Comparison of ENCODE assay signal across 14 cellular contexts in the genomic region with DNA sequence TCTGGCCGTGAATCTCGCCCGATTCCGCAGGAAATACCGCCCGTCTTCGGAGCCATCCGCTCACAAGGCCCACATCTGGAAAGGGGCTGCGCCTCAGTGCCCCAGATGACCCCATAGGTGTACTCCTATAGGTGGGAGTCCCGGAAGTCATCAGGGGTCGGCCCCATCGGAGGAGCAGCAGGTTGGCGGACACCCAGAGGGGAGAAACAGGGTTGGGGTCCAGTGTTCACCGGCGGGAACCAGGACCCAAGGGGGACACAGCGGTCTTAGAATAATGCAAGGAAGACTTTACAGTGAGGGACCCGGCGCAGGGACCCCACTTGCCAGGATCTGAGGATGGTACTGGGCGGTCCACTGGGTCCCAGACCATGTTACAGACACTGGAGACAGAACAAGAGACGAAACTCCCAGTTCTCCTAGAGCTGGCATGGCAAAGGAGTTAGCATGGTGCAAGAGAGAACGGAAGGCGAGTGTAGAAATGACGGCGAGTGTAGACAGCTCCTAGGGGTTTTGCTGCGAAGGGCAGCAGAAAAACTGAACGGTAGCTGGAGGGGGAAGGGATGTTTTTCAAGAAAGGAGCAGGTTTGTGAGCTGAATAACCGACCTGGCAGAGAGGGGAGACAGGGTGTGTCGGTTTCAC. TPM values are rescaled to one million over a fixed set of nuclear protein-coding genes. Genes with fewer than 3 reads are reported as not detected.
A peak's percentile ranks its signal among the peaks of the same experiment; 100 is the strongest.
DNase-seq lines count a peak whose midpoint lies in the region; ATAC-seq and TF ChIP-seq lines count a peak whose summit lies in the region.
"Had no signal": no experiment of that assay in that cellular context is flagged by ENCODE, and none has a peak within 500 bp of the region (broad histone marks: within the 10 kb centered on the region; RNA-seq: fewer than 3 reads in every experiment).

No MANE protein-coding gene starts in this region.

- intact Hi-C loops in activated CD8-positive, alpha-beta T cell treated with anti-CD3 and anti-CD28 coated beads for 36 hours (cut with micrococcal nuclease) = no loop called here
- intact Hi-C loops in naive thymus-derived CD4-positive, alpha-beta T cell (cut with micrococcal nuclease) = loop anchor here in 1 of 2 donors (2.0 kb wide), 1 partner anchor 42 kb away; no protein-coding TSS in a partner anchor

- CTCF ChIA-PET in activated CD8-positive, alpha-beta T cell treated with anti-CD3 and anti-CD28 coated beads for 36 hours (lab: Charles Lee) = interaction anchor here (1.0 to 4.6 kb wide), 4 partner anchors 12 to 59 kb away, joined by 3 to 29 read pairs (median 7); partner anchors contain the start of genes ODAD3 and PRKCSH
- CTCF ChIA-PET in activated CD8-positive, alpha-beta T cell treated with anti-CD3 and anti-CD28 coated beads, Interleukin-2, amount 10 ng/mL, durations not matched to agents 7 days and 5 days (lab: Charles Lee) = interaction anchor here (0.8 to 2.3 kb wide), 2 partner anchors 42 to 180 kb away, joined by 3 to 9 read pairs; no protein-coding TSS in a partner anchor
- CTCF ChIA-PET in naive thymus-derived CD4-positive, alpha-beta T cell (lab: Charles Lee) = no interaction called here

- H3K4me1 ChIP-seq in Karpas-422 (ENCODE audit: low read length) (peaks cover 26% of the 10 kb centered on the region), MM.1S (ENCODE audit: low read length) (no peaks in the 10 kb centered on the region; the same call in 1 of the 2 replicates)
- peaks cover 14 to 40% of the 10 kb centered on the region in 2 donors for H3K4me1 ChIP-seq in naive thymus-derived CD4-positive, alpha-beta T cell (ENCODE audit: control insufficient read depth in 2 of 2, insufficient read depth in 2 of 2, low read length in 2 of 2)

- ATAC-seq in activated CD8-positive, alpha-beta T cell treated with anti-CD3 and anti-CD28 coated beads for 36 hours = no peak
- no peak for ATAC-seq in activated CD8-positive, alpha-beta T cell treated with anti-CD3 and anti-CD28 coated beads, Interleukin-2, amount 10 ng/mL, durations not matched to agents 7 days and 5 days
- ATAC-seq in naive thymus-derived CD4-positive, alpha-beta T cell = no peak
- no peak for ATAC-seq in HG02981 (IDR thresholded peaks at IDR 0.05; ENCODE audit: unreplicated experiment)

- H3K9me3 ChIP-seq in Karpas-422 (ENCODE audit: low read length) = no peaks in the 10 kb centered on the region
- no peaks in the 10 kb centered on the region for H3K9me3 ChIP-seq in naive thymus-derived CD4-positive, alpha-beta T cell (ENCODE audit: control insufficient read depth in 2 of 3, low read length in 3 of 3)
- no peaks in the 10 kb centered on the region for H3K9me3 ChIP-seq in MM.1S (replicated peaks; ENCODE audit: insufficient read depth, low read length)
- H3K9me3 ChIP-seq: mucosa of descending colon, thoracic aorta had no signal

- no peak overlapping the region for H3K27ac Mint-ChIP-seq in activated CD8-positive, alpha-beta T cell treated with anti-CD3 and anti-CD28 coated beads for 36 hours
- no peak overlapping the region for H3K27ac Mint-ChIP-seq in activated CD8-positive, alpha-beta T cell treated with anti-CD3 and anti-CD28 coated beads, Interleukin-2, amount 10 ng/mL, durations not matched to agents 7 days and 5 days
- H3K27ac Mint-ChIP-seq in naive thymus-derived CD4-positive, alpha-beta T cell = peak overlapping the region in 2 of 9 donors; percentile 41 to 51

- no peak for TF ChIP-seq CTCF in activated CD8-positive, alpha-beta T cell treated with anti-CD3 and anti-CD28 coated beads for 36 hours (IDR thresholded peaks at IDR 0.05)
- TF ChIP-seq CTCF in MM.1S (IDR thresholded peaks at IDR 0.05; ENCODE audit: low read length) = no peak

- H3K36me3 ChIP-seq in Karpas-422 (ENCODE audit: insufficient read depth, low read length) (no peaks in the 10 kb centered on the region), MM.1S (replicated peaks; ENCODE audit: insufficient read depth, low read length) (no peaks in the 10 kb centered on the region)
- H3K36me3 ChIP-seq in naive thymus-derived CD4-positive, alpha-beta T cell (ENCODE audit: control insufficient read depth in 2 of 3, insufficient read depth in 3 of 3, low read length in 3 of 3) = no peaks in the 10 kb centered on the region
- H3K36me3 ChIP-seq: thoracic aorta had no signal

- H2AFZ ChIP-seq in Karpas-422 (ENCODE audit: low read length) = no peak overlapping the region
- H2AFZ ChIP-seq in MM.1S (ENCODE audit: low read length) = no peak overlapping the region

- H3K79me2 ChIP-seq in Karpas-422 (ENCODE audit: low read length) (no peaks in the 10 kb centered on the region), MM.1S (ENCODE audit: low read length) (no peaks in the 10 kb centered on the region)

- no peaks in the 10 kb centered on the region for H3K36me3 Mint-ChIP-seq in activated CD8-positive, alpha-beta T cell treated with anti-CD3 and anti-CD28 coated beads for 36 hours (ENCODE audit: low read depth)
- H3K36me3 Mint-ChIP-seq in activated CD8-positive, alpha-beta T cell treated with anti-CD3 and anti-CD28 coated beads, Interleukin-2, amount 10 ng/mL, durations not matched to agents 7 days and 5 days (ENCODE audit: low read depth) = no peaks in the 10 kb centered on the region
- no peaks in the 10 kb centered on the region for H3K36me3 Mint-ChIP-seq in naive thymus-derived CD4-positive, alpha-beta T cell

- peaks cover 48% of the 10 kb centered on the region for H3K27me3 Mint-ChIP-seq in activated CD8-positive, alpha-beta T cell treated with anti-CD3 and anti-CD28 coated beads for 36 hours
- H3K27me3 Mint-ChIP-seq in activated CD8-positive, alpha-beta T cell treated with anti-CD3 and anti-CD28 coated beads, Interleukin-2, amount 10 ng/mL, durations not matched to agents 7 days and 5 days (ENCODE audit: low read depth) = peaks cover 50% of the 10 kb centered on the region
- peaks cover 34 to 55% (median 41%) of the 10 kb centered on the region in 5 donors for H3K27me3 Mint-ChIP-seq in naive thymus-derived CD4-positive, alpha-beta T cell

- H4K20me1 ChIP-seq in Karpas-422 (ENCODE audit: insufficient read depth, low read depth, low read length) (no peaks in the 10 kb centered on the region), MM.1S (ENCODE audit: insufficient read depth, low read length) (no peaks in the 10 kb centered on the region)

- H3K4me3 ChIP-seq in Karpas-422 (ENCODE audit: low read length) (no peak overlapping the region), MM.1S (ENCODE audit: low read length) (no peak overlapping the region)
- no peak overlapping the region for H3K4me3 ChIP-seq in naive thymus-derived CD4-positive, alpha-beta T cell (ENCODE audit: low read length)
- H3K4me3 ChIP-seq: mucosa of descending colon had no signal

- H3F3A ChIP-seq in MM.1S (ENCODE audit: insufficient read depth, low read length) = no peaks in the 10 kb centered on the region; the same call in 1 of the 2 replicates

- H3K27me3 ChIP-seq in Karpas-422 (ENCODE audit: low read length) = no peaks in the 10 kb centered on the region
- H3K27me3 ChIP-seq in naive thymus-derived CD4-positive, alpha-beta T cell (ENCODE audit: control insufficient read depth in 2 of 2, insufficient read depth in 2 of 2, low read length in 2 of 2) = peaks cover 9 to 36% of the 10 kb centered on the region in 2 donors
- H3K27me3 ChIP-seq in MM.1S (replicated peaks; ENCODE audit: insufficient read depth, low read length) = peaks cover 53% of the 10 kb centered on the region

- H3K9ac ChIP-seq in Karpas-422 (ENCODE audit: low read length) (no peak overlapping the region), MM.1S (ENCODE audit: low read length) (no peak overlapping the region)

- H3K4me3 Mint-ChIP-seq in activated CD8-positive, alpha-beta T cell treated with anti-CD3 and anti-CD28 coated beads for 36 hours = peak overlapping the region; percentile 65
- no peak overlapping the region for H3K4me3 Mint-ChIP-seq in activated CD8-positive, alpha-beta T cell treated with anti-CD3 and anti-CD28 coated beads, Interleukin-2, amount 10 ng/mL, durations not matched to agents 7 days and 5 days
- H3K4me3 Mint-ChIP-seq in naive thymus-derived CD4-positive, alpha-beta T cell = peak overlapping the region; percentile 23 to 85 (median 81)

- no peak for DNase-seq in activated CD8-positive, alpha-beta T cell treated with anti-CD3 and anti-CD28 coated beads for 36 hours
- DNase-seq in activated CD8-positive, alpha-beta T cell treated with anti-CD3 and anti-CD28 coated beads, Interleukin-2, amount 10 ng/mL, durations not matched to agents 7 days and 5 days = no peak
- DNase-seq in Karpas-422 = no peak
- no peak for DNase-seq in naive thymus-derived CD4-positive, alpha-beta T cell
- DNase-seq in MM.1S = no peak
- DNase-seq: activated CD8-positive, alpha-beta memory T cell treated with anti-CD3 and anti-CD28 coated beads, Interleukin-2, amount 50 U/mL, for 4 hours; cortex of kidney; IMR-90; mucosa of descending colon; NCI-H1105; posterior cingulate gyrus had no signal

- POLR2A ChIA-PET in activated CD8-positive, alpha-beta T cell treated with anti-CD3 and anti-CD28 coated beads for 36 hours (lab: Charles Lee) = interaction anchor here (0.6 to 6.1 kb wide), 6 partner anchors 12 to 461 kb away, joined by 3 to 26 read pairs (median 4); partner anchors contain the start of genes ODAD3 and PRKCSH
- POLR2A ChIA-PET in activated CD8-positive, alpha-beta T cell treated with anti-CD3 and anti-CD28 coated beads, Interleukin-2, amount 10 ng/mL, durations not matched to agents 7 days and 5 days (lab: Charles Lee) = no interaction called here
- POLR2A ChIA-PET in naive thymus-derived CD4-positive, alpha-beta T cell (lab: Charles Lee) = interaction anchor here (1.7 to 5.4 kb wide), 3 partner anchors 8 to 48 kb away, joined by 5 to 31 read pairs (median 6); partner anchors contain the start of gene SWSAP1

- H3K9me3 Mint-ChIP-seq in activated CD8-positive, alpha-beta T cell treated with anti-CD3 and anti-CD28 coated beads for 36 hours = no peaks in the 10 kb centered on the region
- no peaks in the 10 kb centered on the region for H3K9me3 Mint-ChIP-seq in activated CD8-positive, alpha-beta T cell treated with anti-CD3 and anti-CD28 coated beads, Interleukin-2, amount 10 ng/mL, durations not matched to agents 7 days and 5 days (ENCODE audit: insufficient read depth)
- peaks cover 0 to 3% (median 0%) of the 10 kb centered on the region in 11 donors for H3K9me3 Mint-ChIP-seq in naive thymus-derived CD4-positive, alpha-beta T cell

- peak overlapping the region; percentile 52 for H3K4me2 ChIP-seq in Karpas-422 (ENCODE audit: low read depth, low read length, poor library complexity, severe bottlenecking)
- no peak overlapping the region for H3K4me2 ChIP-seq in MM.1S (ENCODE audit: low read depth, low read length)

- no peaks in the 10 kb centered on the region for H3K9me2 ChIP-seq in Karpas-422 (replicated peaks; ENCODE audit: insufficient read depth, low read length)
- no peaks in the 10 kb centered on the region for H3K9me2 ChIP-seq in MM.1S (replicated peaks; ENCODE audit: insufficient read depth, low read length)

- H3K4me1 Mint-ChIP-seq in activated CD8-positive, alpha-beta T cell treated with anti-CD3 and anti-CD28 coated beads for 36 hours (ENCODE audit: low read depth) = peaks cover 31% of the 10 kb centered on the region
- peaks cover 36% of the 10 kb centered on the region for H3K4me1 Mint-ChIP-seq in activated CD8-positive, alpha-beta T cell treated with anti-CD3 and anti-CD28 coated beads, Interleukin-2, amount 10 ng/mL, durations not matched to agents 7 days and 5 days (ENCODE audit: low read depth)
- peaks cover 27 to 45% (median 35%) of the 10 kb centered on the region in 7 donors for H3K4me1 Mint-ChIP-seq in naive thymus-derived CD4-positive, alpha-beta T cell

- H3K27ac ChIP-seq in Karpas-422 (ENCODE audit: low read length) = no peak overlapping the region
- no peak overlapping the region for H3K27ac ChIP-seq in naive thymus-derived CD4-positive, alpha-beta T cell (ENCODE audit: low read depth, low read length)
- no peak overlapping the region for H3K27ac ChIP-seq in MM.1S (ENCODE audit: low read length)

RNA-seq across cellular contexts. Expression of gene RGL3, which starts 4.2 kb away (rescaled TPM):
- not detected for total RNA-seq in activated CD8-positive, alpha-beta T cell treated with anti-CD3 and anti-CD28 coated beads for 36 hours
- not detected for total RNA-seq in activated CD8-positive, alpha-beta T cell treated with anti-CD3 and anti-CD28 coated beads, Interleukin-2, amount 10 ng/mL, durations not matched to agents 7 days and 5 days
- 2.5 TPM in 1 of 2 replicates, not detected in the other for total RNA-seq in Karpas-422 (2014; rRNA removed; shearing (Covaris generic); ENCODE audit: low replicate concordance)
- total RNA-seq in naive thymus-derived CD4-positive, alpha-beta T cell = not detected
- polyA plus RNA-seq in naive thymus-derived CD4-positive, alpha-beta T cell = not detected
- total RNA-seq: H4 had no signal

RNA-seq across cellular contexts. Expression of gene ODAD3, which starts 11.6 kb away (rescaled TPM):
- total RNA-seq in activated CD8-positive, alpha-beta T cell treated with anti-CD3 and anti-CD28 coated beads for 36 hours = under 1 TPM; 0.47 to 0.70 TPM
- not detected for total RNA-seq in activated CD8-positive, alpha-beta T cell treated with anti-CD3 and anti-CD28 coated beads, Interleukin-2, amount 10 ng/mL, durations not matched to agents 7 days and 5 days
- total RNA-seq in Karpas-422 (2014; rRNA removed; shearing (Covaris generic); ENCODE audit: low replicate concordance) = 0.32 TPM in 1 of 2 replicates, not detected in the other
- total RNA-seq in naive thymus-derived CD4-positive, alpha-beta T cell = not detected
- not detected for polyA plus RNA-seq in naive thymus-derived CD4-positive, alpha-beta T cell

RNA-seq across cellular contexts. Expression of gene PRKCSH, which starts 12.2 kb away (rescaled TPM):
- total RNA-seq in activated CD8-positive, alpha-beta T cell treated with anti-CD3 and anti-CD28 coated beads for 36 hours = 100 to 1,000 TPM; 207 to 211 TPM
- 100 to 1,000 TPM; 285 to 302 TPM for total RNA-seq in activated CD8-positive, alpha-beta T cell treated with anti-CD3 and anti-CD28 coated beads, Interleukin-2, amount 10 ng/mL, durations not matched to agents 7 days and 5 days
- total RNA-seq in Karpas-422 (2014; rRNA removed; shearing (Covaris generic); ENCODE audit: low replicate concordance) = 77.3 and 90.4 TPM in 2 replicates
- total RNA-seq in naive thymus-derived CD4-positive, alpha-beta T cell = 100 to 1,000 TPM; 254 to 332 (median 288) TPM
- 10 to 100 TPM; 30.6 to 53.9 TPM for polyA plus RNA-seq in naive thymus-derived CD4-positive, alpha-beta T cell

RNA-seq across cellular contexts. Expression of gene EPOR, which starts 39.2 kb away (rescaled TPM):
- total RNA-seq in activated CD8-positive, alpha-beta T cell treated with anti-CD3 and anti-CD28 coated beads for 36 hours = 1 to 10 TPM; 7.0 to 9.8 TPM
- total RNA-seq in activated CD8-positive, alpha-beta T cell treated with anti-CD3 and anti-CD28 coated beads, Interleukin-2, amount 10 ng/mL, durations not matched to agents 7 days and 5 days = 1 to 10 TPM; 6.4 to 8.8 TPM
- 8.5 and 16.7 TPM in 2 replicates for total RNA-seq in Karpas-422 (2014; rRNA removed; shearing (Covaris generic); ENCODE audit: low replicate concordance)
- 1 to 10 TPM; 5.1 to 9.5 (median 8.4) TPM for total RNA-seq in naive thymus-derived CD4-positive, alpha-beta T cell
- 10 to 100 TPM in 1 of 2 donors, 1 to 10 TPM in 1; 5.9 to 14.8 TPM for polyA plus RNA-seq in naive thymus-derived CD4-positive, alpha-beta T cell

RNA-seq across cellular contexts. Expression of gene SWSAP1, which starts 48.8 kb away (rescaled TPM):
- 1 to 10 TPM; 1.5 to 1.8 TPM for total RNA-seq in activated CD8-positive, alpha-beta T cell treated with anti-CD3 and anti-CD28 coated beads for 36 hours
- total RNA-seq in activated CD8-positive, alpha-beta T cell treated with anti-CD3 and anti-CD28 coated beads, Interleukin-2, amount 10 ng/mL, durations not matched to agents 7 days and 5 days = 1 to 10 TPM; 3.1 to 3.4 TPM
- total RNA-seq in Karpas-422 (2014; rRNA removed; shearing (Covaris generic); ENCODE audit: low replicate concordance) = 7.4 and 12.6 TPM in 2 replicates
- 1 to 10 TPM; 3.4 to 4.2 (median 4.0) TPM for total RNA-seq in naive thymus-derived CD4-positive, alpha-beta T cell
- 1 to 10 TPM; 5.9 to 7.3 TPM for polyA plus RNA-seq in naive thymus-derived CD4-positive, alpha-beta T cell
